1 cellular context compared by ENCODE assay signal in the genomic region with DNA sequence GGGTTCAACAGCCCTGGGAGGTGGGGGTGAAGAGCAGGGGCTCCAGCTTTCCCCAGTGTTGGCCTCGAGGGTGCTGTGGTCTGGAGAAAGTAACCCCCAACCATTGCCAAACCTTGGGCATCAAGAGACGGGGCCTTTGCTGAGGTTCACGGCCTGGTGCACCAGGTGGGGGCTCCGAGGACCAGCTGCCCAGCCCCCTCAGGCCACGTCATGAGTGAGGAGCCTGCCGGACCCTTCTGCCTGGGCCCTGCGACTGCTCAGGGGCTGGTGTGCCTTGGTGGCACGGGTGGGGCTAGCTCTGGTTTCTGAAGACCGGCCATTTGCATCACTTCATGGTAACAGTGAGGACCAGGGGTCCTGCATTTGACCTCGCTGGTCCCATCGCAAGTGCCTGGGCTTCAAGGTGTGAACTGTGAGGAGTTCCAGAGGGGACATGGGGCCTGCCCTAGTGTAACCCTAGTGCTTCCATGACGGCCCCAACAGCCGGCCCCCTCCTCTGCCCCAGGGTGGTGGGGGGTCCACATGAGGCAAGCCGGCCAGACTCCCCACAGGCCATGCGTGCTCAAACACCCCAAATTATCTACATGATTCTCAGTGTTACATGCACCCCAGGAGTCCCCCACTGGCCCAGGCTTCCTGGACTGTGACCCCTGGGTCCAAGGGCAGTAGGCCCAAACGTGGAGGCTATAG.
A peak's percentile ranks its signal among the peaks of the same experiment; 100 is the strongest.
TF ChIP-seq lines count a peak whose summit lies in the region.

No MANE protein-coding gene starts in this region.

TF ChIP-seq in HepG2, 621 proteins besides CTCF, POLR2A, EP300 and RAD21:
- TF ChIP-seq ZFP36L2 (CRISPR knock-in tag; IDR thresholded peaks at IDR 0.05) (no peak), ZNF780A (CRISPR knock-in tag; IDR thresholded peaks at IDR 0.05) (no peak), SALL1 (CRISPR knock-in tag; IDR thresholded peaks at IDR 0.05) (peak; percentile 19; the same call in 1 of the 2 replicates), HNF4A (CRISPR knock-in tag; IDR thresholded peaks at IDR 0.05) (peak; percentile 42; the same call in 1 of the 2 replicates)
